16 cellular contexts compared by ENCODE assay signal in the genomic region with DNA sequence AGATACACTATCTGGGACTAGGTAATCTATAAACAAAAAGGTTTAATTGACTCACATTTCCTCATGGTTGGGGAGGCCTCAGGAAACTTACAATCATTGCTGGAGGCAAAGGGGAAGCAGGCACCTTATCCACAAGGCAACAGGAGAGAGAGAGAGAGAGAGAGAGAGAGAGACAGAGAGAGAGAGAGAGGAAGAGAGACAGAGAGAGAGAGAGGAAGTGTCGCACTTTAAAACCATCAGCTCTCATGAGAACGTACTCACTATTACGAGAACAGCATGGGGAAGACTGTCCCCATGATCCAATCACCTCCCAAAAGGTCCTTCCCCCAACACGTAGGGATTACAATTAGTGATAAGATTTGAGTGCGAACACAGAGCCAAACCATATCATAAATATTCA.
"Had no signal": no experiment of that assay in that cellular context is flagged by ENCODE, and none has a peak within 500 bp of the region (broad histone marks: within the 10 kb centered on the region; RNA-seq: fewer than 3 reads in every experiment).

No MANE protein-coding gene starts in this region.

- DNase-seq: activated CD4-positive, alpha-beta T cell treated with anti-CD3 and anti-CD28 coated beads, Interleukin-2, amount 50 U/mL, for 48 hours; activated naive CD4-positive, alpha-beta T cell; aorta; brain microvascular endothelial cell; gastrocnemius medialis; head of caudate nucleus; stimulated activated CD4-positive, alpha-beta T cell treated with anti-CD3 and anti-CD28 coated beads, Interleukin-2, amount 100 ng/mL, for 24 hours; stimulated activated naive CD4-positive, alpha-beta T cell treated with Interleukin-2 at 50 U/mL for 16 hours; substantia nigra; T-helper 2 cell; uterus had no signal

- H3K9me3 ChIP-seq: gastrocnemius medialis, tibial nerve, uterus had no signal

- H3K27ac Mint-ChIP-seq: mesothelial cell of epicardium, progenitor cell of endocrine pancreas had no signal

- ATAC-seq: gastrocnemius medialis had no signal

- H3K36me3 Mint-ChIP-seq: mesothelial cell of epicardium had no signal

- H3K36me3 ChIP-seq: brain microvascular endothelial cell, gastrocnemius medialis, tibial nerve, uterus had no signal

- H3K4me3 ChIP-seq: coronary artery, gastrocnemius medialis, lung, tibial nerve, uterus had no signal

- H3K4me3 Mint-ChIP-seq: mesothelial cell of epicardium had no signal

- H3K4me1 ChIP-seq: gastrocnemius medialis, uterus had no signal

- H3K27me3 ChIP-seq: brain microvascular endothelial cell, gastrocnemius medialis, tibial nerve, uterus had no signal

- H3K4me1 Mint-ChIP-seq: mesothelial cell of epicardium had no signal

- H3K27ac ChIP-seq: brain microvascular endothelial cell, coronary artery, gastrocnemius medialis, tibial nerve, uterus had no signal
